8 cellular contexts compared by ENCODE assay signal in genomic region chr10:114786492-114786891, GRCh38. TPM values are rescaled to one million over a fixed set of nuclear protein-coding genes. Genes with fewer than 3 reads are reported as not detected.
DNase-seq lines count a peak whose midpoint lies in the region; ATAC-seq, FAIRE-seq and TF ChIP-seq lines count a peak whose summit lies in the region.
"Not testable (repeated sequence)": the region's sequence is repeated elsewhere in the genome, so short reads cannot be mapped to it uniquely, and the experiment has no call there.

No MANE protein-coding gene starts in this region.

- H3K4me3 ChIP-seq in A549: peak overlapping the region; percentile 46
- not testable (repeated sequence) for H3K4me3 ChIP-seq in osteoblast (ENCODE audit: insufficient read depth, low read length)

- peaks cover 14% of the 10 kb centered on the region; the same call in 2 of the 3 replicates for H3K4me1 ChIP-seq in A549
- H3K4me1 ChIP-seq in osteoblast (ENCODE audit: insufficient read depth, low read length): not testable (repeated sequence)

- POLR2A ChIA-PET in A549 (lab: Yijun Ruan, JAX); HEK293T (lab: Yijun Ruan, JAX): not testable (repeated sequence)

- H3K79me2 ChIP-seq in osteoblast (ENCODE audit: insufficient read depth, low read length): not testable (repeated sequence)

- H4K20me1 ChIP-seq in osteoblast (ENCODE audit: insufficient read depth, low read length): not testable (repeated sequence)

- H3K27ac ChIP-seq in A549: peak overlapping the region; percentile 35 to 78; a peak in 5 of 6 replicates
- H3K27ac ChIP-seq in osteoblast (ENCODE audit: low read depth, low read length): not testable (repeated sequence)

- ATAC-seq in A549: peak; percentile 100
- peak; percentile 98 for ATAC-seq in SK-N-SH treated with all-trans-retinoic acid at 6 μM for 48 hours
- ATAC-seq in left cardiac atrium: peak; percentile 89 to 90

- not testable (repeated sequence) for TF ChIP-seq EP300 in A549 (IDR thresholded peaks at IDR 0.05)

- TF ChIP-seq CTCF in A549 (IDR thresholded peaks at IDR 0.05) (peak; percentile 89), GM10266 (IDR thresholded peaks at IDR 0.05; ENCODE audit: control insufficient read depth, insufficient read depth, low read depth, missing control alignments) (peak; percentile 61), osteoblast (IDR thresholded peaks at IDR 0.05; ENCODE audit: extremely low read depth, low read depth, low read length) (peak; percentile 70)

- H3K36me3 ChIP-seq in osteoblast (ENCODE audit: insufficient read depth, low read length): not testable (repeated sequence)

- DNase-seq in A549 (ENCODE audit: low read depth in 1 of 2, low spot score in 1 of 2) (peak; percentile 58 to 82), GM10266 (ENCODE audit: extremely low spot score) (peak; percentile 66), HEK293T (ENCODE audit: extremely low spot score) (peak; percentile 43), NCI-H146 (lab: John Stamatoyannopoulos, UW) (peak; percentile 52), osteoblast (ENCODE audit: insufficient read length, low spot score, missing footprints) (peak; percentile 91)
- peak; percentile 31 for DNase-seq in central memory CD4-positive, alpha-beta T cell
- not testable (repeated sequence) for DNase-seq in left cardiac atrium

- H2AFZ ChIP-seq in osteoblast (ENCODE audit: low read length): not testable (repeated sequence)

- H3K4me2 ChIP-seq in A549: peak overlapping the region; percentile 42; the same call in 1 of the 3 replicates
- not testable (repeated sequence) for H3K4me2 ChIP-seq in osteoblast (ENCODE audit: insufficient read depth, low read length)

- 1% methylated on average over 9 of the region's 9 CpGs for WGBS in A549 (ENCODE audit: missing lambda C conversion rate)

- not testable (repeated sequence) for H3K27me3 ChIP-seq in osteoblast (ENCODE audit: insufficient read depth, low read length)

- peak; percentile 88 to 92 for TF ChIP-seq RAD21 in A549 (conservative IDR thresholded peaks at IDR 0.05 in 1 of 2, IDR thresholded peaks at IDR 0.05 in 1 of 2)

- CTCF ChIA-PET in A549 (lab: Yijun Ruan, JAX) (interaction anchor here (0.6 to 5.2 kb wide), 46 partner anchors 10 to 482 kb away, joined by 3 to 89 read pairs (median 4); partner anchors contain the start of gene FHIP2A), HEK293T (lab: Yijun Ruan, JAX) (interaction anchor here (0.6 to 1.3 kb wide), 7 partner anchors 19 to 334 kb away, joined by 3 to 8 read pairs (median 4); no protein-coding TSS in a partner anchor)

- not testable (repeated sequence) for TF ChIP-seq POLR2A in A549 (IDR thresholded peaks at IDR 0.05; ENCODE audit: low read length)

- H3K9me3 ChIP-seq in A549; osteoblast (ENCODE audit: low read depth, low read length): not testable (repeated sequence)

- FAIRE-seq in A549 (lab: Jason Lieb, UNC): not testable (repeated sequence)

- intact Hi-C loops in left cardiac atrium (cut with DNase I): loop anchor here (10.0 kb wide), 3 partner anchors 72 to 242 kb away; no protein-coding TSS in a partner anchor

TF ChIP-seq in A549, 52 proteins besides CTCF, POLR2A, EP300 and RAD21:
- peak; percentile 82 for TF ChIP-seq SMC3 (IDR thresholded peaks at IDR 0.05)
- peak; percentile 80 for TF ChIP-seq ZFP36 (IDR thresholded peaks at IDR 0.05; ENCODE audit: borderline replicate concordance, partially characterized antibody)
- TF ChIP-seq KDM5A (IDR thresholded peaks at IDR 0.05): peak; percentile 74

RNA-seq across cellular contexts. Expression of gene FHIP2A, which starts 35.1 kb away (rescaled TPM):
- polyA plus RNA-seq in A549 (2011; rRNA removed) (18.2 and 18.4 TPM in 2 replicates), A549 (2017; fragmentation: RNase III; extraction: RNeasy Plus Mini Kit Qiagen cat#74134 plus additional on column Dnase treatment) (8.8 to 9.5 TPM (median 8.9 TPM) in 3 replicates)
- 2.1 and 2.5 TPM in 2 replicates for polyA plus RNA-seq in A549 (2012; cell fraction: cytosol; rRNA removed)
- polyA plus RNA-seq in A549 (2012; cell fraction: nucleus; rRNA removed): 7.5 and 9.2 TPM in 2 replicates
- polyA minus RNA-seq in A549 (2011; rRNA and poly(A)+ RNA removed): 22.3 and 30.3 TPM in 2 replicates
- total RNA-seq in left cardiac atrium (10 to 100 TPM; 19.2 to 25.2 TPM), osteoblast (49.6 and 51.9 TPM in 2 replicates)
